ENCODE assay signal across 19 cellular contexts in the genomic region with DNA sequence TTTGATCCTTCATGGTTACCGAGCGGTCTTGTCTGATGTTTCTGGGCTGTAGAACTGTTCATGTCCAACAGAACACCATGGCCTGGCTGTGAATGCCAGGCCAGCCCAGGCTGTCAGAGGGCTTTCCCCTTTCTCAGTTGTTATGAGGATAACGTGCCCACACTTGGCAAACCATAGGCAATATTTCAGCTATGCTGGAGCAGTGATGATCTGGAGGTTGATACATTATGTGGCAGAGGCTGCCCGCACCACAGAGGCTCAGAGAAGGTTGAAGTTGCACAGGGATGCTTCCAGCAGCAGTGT.
DNase-seq lines count a peak whose midpoint lies in the region; ATAC-seq and TF ChIP-seq lines count a peak whose summit lies in the region.
"Had no signal": no experiment of that assay in that cellular context is flagged by ENCODE, and none has a peak within 500 bp of the region (broad histone marks: within the 10 kb centered on the region; RNA-seq: fewer than 3 reads in every experiment).

No MANE protein-coding gene starts in this region.

- DNase-seq in activated CD4-positive, alpha-beta T cell treated with anti-CD3 and anti-CD28 coated beads, Interleukin-2, amount 10 ng/mL, durations not matched to agents 7 days and 5 days = no peak
- no peak for DNase-seq in activated CD4-positive, alpha-beta T cell treated with anti-CD3 and anti-CD28 coated beads for 4 hours
- no peak for DNase-seq in CD4-positive, CD25-positive, alpha-beta regulatory T cell
- DNase-seq in T-helper 17 cell (no peak), GOT3 (lab: John Stamatoyannopoulos, UW) (no peak)
- DNase-seq in naive thymus-derived CD4-positive, alpha-beta T cell = no peak
- DNase-seq in stimulated activated naive CD4-positive, alpha-beta T cell (lab: John Stamatoyannopoulos, UW) = no peak
- DNase-seq: 8988T, DMS153, GF-D8, KBM-7, MV-4-11, NCI-H187, NCI-H2107, NCI-H510A treated with DMSO at 0.1 percent for 48 hours, NCI-H82, SHP77 had no signal

- POLR2A ChIA-PET in activated CD4-positive, alpha-beta T cell treated with anti-CD3 and anti-CD28 coated beads, Interleukin-2, amount 10 ng/mL, durations not matched to agents 7 days and 5 days (lab: Charles Lee) = no interaction called here
- POLR2A ChIA-PET in naive thymus-derived CD4-positive, alpha-beta T cell (lab: Charles Lee) = no interaction called here

- CTCF ChIA-PET in activated CD4-positive, alpha-beta T cell treated with anti-CD3 and anti-CD28 coated beads, Interleukin-2, amount 10 ng/mL, durations not matched to agents 7 days and 5 days (lab: Charles Lee) = no interaction called here
- CTCF ChIA-PET in naive thymus-derived CD4-positive, alpha-beta T cell (lab: Charles Lee) = interaction anchor here (0.6 kb wide), 1 partner anchor 264 kb away, joined by 3 read pairs; no protein-coding TSS in a partner anchor

- peaks cover 38% of the 10 kb centered on the region for H3K4me1 Mint-ChIP-seq in activated CD4-positive, alpha-beta T cell treated with anti-CD3 and anti-CD28 coated beads, Interleukin-2, amount 10 ng/mL, durations not matched to agents 7 days and 5 days
- H3K4me1 Mint-ChIP-seq in CD4-positive, CD25-positive, alpha-beta regulatory T cell = peaks cover 0 to 44% (median 22%) of the 10 kb centered on the region in 4 donors
- peaks cover 16% of the 10 kb centered on the region for H3K4me1 Mint-ChIP-seq in T-helper 17 cell
- H3K4me1 Mint-ChIP-seq in naive thymus-derived CD4-positive, alpha-beta T cell = peaks cover 12 to 53% (median 50%) of the 10 kb centered on the region in 7 donors

- peaks cover 3% of the 10 kb centered on the region for H3K36me3 Mint-ChIP-seq in activated CD4-positive, alpha-beta T cell treated with anti-CD3 and anti-CD28 coated beads, Interleukin-2, amount 10 ng/mL, durations not matched to agents 7 days and 5 days (ENCODE audit: low read depth)
- no peaks in the 10 kb centered on the region for H3K36me3 Mint-ChIP-seq in CD4-positive, CD25-positive, alpha-beta regulatory T cell
- H3K36me3 Mint-ChIP-seq in T-helper 17 cell (ENCODE audit: low read depth) = no peaks in the 10 kb centered on the region
- H3K36me3 Mint-ChIP-seq in naive thymus-derived CD4-positive, alpha-beta T cell = peaks cover 0 to 5% (median 0%) of the 10 kb centered on the region in 5 donors

- H3K27me3 Mint-ChIP-seq in activated CD4-positive, alpha-beta T cell treated with anti-CD3 and anti-CD28 coated beads, Interleukin-2, amount 10 ng/mL, durations not matched to agents 7 days and 5 days = no peaks in the 10 kb centered on the region
- H3K27me3 Mint-ChIP-seq in CD4-positive, CD25-positive, alpha-beta regulatory T cell = peaks cover 5% of the 10 kb centered on the region
- H3K27me3 Mint-ChIP-seq in T-helper 17 cell = no peaks in the 10 kb centered on the region
- peaks cover 0 to 19% (median 0%) of the 10 kb centered on the region in 5 donors for H3K27me3 Mint-ChIP-seq in naive thymus-derived CD4-positive, alpha-beta T cell

- ATAC-seq in CD4-positive, CD25-positive, alpha-beta regulatory T cell (ENCODE audit: low read depth in 2 of 2) = no peak
- no peak for ATAC-seq in T-helper 17 cell
- ATAC-seq in naive thymus-derived CD4-positive, alpha-beta T cell = no peak
- ATAC-seq in SK-N-SH treated with all-trans-retinoic acid at 6 μM for 48 hours = no peak
- ATAC-seq: HepG2 had no signal

- no peaks in the 10 kb centered on the region for H3K36me3 ChIP-seq in CD4-positive, CD25-positive, alpha-beta regulatory T cell (ENCODE audit: control insufficient read depth, insufficient read depth, low read length)
- H3K36me3 ChIP-seq in naive thymus-derived CD4-positive, alpha-beta T cell (ENCODE audit: control insufficient read depth in 2 of 3, insufficient read depth in 3 of 3, low read length in 3 of 3) = no peaks in the 10 kb centered on the region

- no peaks in the 10 kb centered on the region for H3K9me3 ChIP-seq in CD4-positive, CD25-positive, alpha-beta regulatory T cell (ENCODE audit: control insufficient read depth in 2 of 2, low read length in 2 of 2)
- no peaks in the 10 kb centered on the region for H3K9me3 ChIP-seq in T-helper 17 cell (ENCODE audit: control insufficient read depth, low read length, poor library complexity, severe bottlenecking)
- no peaks in the 10 kb centered on the region for H3K9me3 ChIP-seq in naive thymus-derived CD4-positive, alpha-beta T cell (ENCODE audit: control insufficient read depth in 2 of 3, low read length in 3 of 3)

- no peak overlapping the region for H3K4me3 ChIP-seq in CD4-positive, CD25-positive, alpha-beta regulatory T cell (ENCODE audit: low read depth, low read length)
- H3K4me3 ChIP-seq in naive thymus-derived CD4-positive, alpha-beta T cell (ENCODE audit: low read length) = no peak overlapping the region

- intact Hi-C loops in naive thymus-derived CD4-positive, alpha-beta T cell (cut with micrococcal nuclease) = no loop called here

- H3K27ac Mint-ChIP-seq in activated CD4-positive, alpha-beta T cell treated with anti-CD3 and anti-CD28 coated beads, Interleukin-2, amount 10 ng/mL, durations not matched to agents 7 days and 5 days = peak overlapping the region; percentile 44
- peak overlapping the region in 2 of 3 donors; percentile 3 to 43 for H3K27ac Mint-ChIP-seq in CD4-positive, CD25-positive, alpha-beta regulatory T cell
- peak overlapping the region; percentile 6 for H3K27ac Mint-ChIP-seq in T-helper 17 cell
- peak overlapping the region in 6 of 9 donors; percentile 47 to 91 (median 71) for H3K27ac Mint-ChIP-seq in naive thymus-derived CD4-positive, alpha-beta T cell

- peaks cover 24% of the 10 kb centered on the region for H3K4me1 ChIP-seq in CD4-positive, CD25-positive, alpha-beta regulatory T cell (ENCODE audit: control insufficient read depth, insufficient read depth, low read length, poor library complexity, severe bottlenecking)
- H3K4me1 ChIP-seq in naive thymus-derived CD4-positive, alpha-beta T cell (ENCODE audit: control insufficient read depth in 2 of 2, insufficient read depth in 2 of 2, low read length in 2 of 2) = peaks cover 27 to 46% of the 10 kb centered on the region in 2 donors

- H3K27ac ChIP-seq in CD4-positive, CD25-positive, alpha-beta regulatory T cell (ENCODE audit: insufficient read depth, low read length, poor library complexity, severe bottlenecking) = no peak overlapping the region
- no peak overlapping the region for H3K27ac ChIP-seq in naive thymus-derived CD4-positive, alpha-beta T cell (ENCODE audit: low read depth, low read length)

- no peaks in the 10 kb centered on the region for H3K27me3 ChIP-seq in CD4-positive, CD25-positive, alpha-beta regulatory T cell (ENCODE audit: control insufficient read depth, insufficient read depth, low read length)
- H3K27me3 ChIP-seq in naive thymus-derived CD4-positive, alpha-beta T cell (ENCODE audit: control insufficient read depth in 2 of 2, insufficient read depth in 2 of 2, low read length in 2 of 2) = no peaks in the 10 kb centered on the region

- no peak overlapping the region for H3K4me3 Mint-ChIP-seq in activated CD4-positive, alpha-beta T cell treated with anti-CD3 and anti-CD28 coated beads, Interleukin-2, amount 10 ng/mL, durations not matched to agents 7 days and 5 days
- no peak overlapping the region for H3K4me3 Mint-ChIP-seq in CD4-positive, CD25-positive, alpha-beta regulatory T cell
- no peak overlapping the region for H3K4me3 Mint-ChIP-seq in T-helper 17 cell
- H3K4me3 Mint-ChIP-seq in naive thymus-derived CD4-positive, alpha-beta T cell = peak overlapping the region in 2 of 10 donors; percentile 3 to 10

- H3K9me3 Mint-ChIP-seq in activated CD4-positive, alpha-beta T cell treated with anti-CD3 and anti-CD28 coated beads, Interleukin-2, amount 10 ng/mL, durations not matched to agents 7 days and 5 days = no peaks in the 10 kb centered on the region
- peaks cover 0 to 2% (median 0%) of the 10 kb centered on the region in 7 donors for H3K9me3 Mint-ChIP-seq in CD4-positive, CD25-positive, alpha-beta regulatory T cell
- H3K9me3 Mint-ChIP-seq in naive thymus-derived CD4-positive, alpha-beta T cell = no peaks in the 10 kb centered on the region

TF ChIP-seq in SK-N-SH treated with all-trans-retinoic acid at 6 μM for 48 hours, 23 proteins besides CTCF, POLR2A, EP300 and RAD21:
- TF ChIP-seq GLIS3 (CRISPR knock-in tag; IDR thresholded peaks at IDR 0.05) = no peak
- no peak for TF ChIP-seq TCF4 (CRISPR knock-in tag; IDR thresholded peaks at IDR 0.05; ENCODE audit: borderline replicate concordance)
- TF ChIP-seq CSDC2 (CRISPR knock-in tag; IDR thresholded peaks at IDR 0.05) = no peak
- TF ChIP-seq BACH2 (CRISPR knock-in tag; IDR thresholded peaks at IDR 0.05; ENCODE audit: borderline replicate concordance) = no peak
- TF ChIP-seq SNAI2 (CRISPR knock-in tag; IDR thresholded peaks at IDR 0.05) = no peak
- no peak for TF ChIP-seq OSR1 (CRISPR knock-in tag; IDR thresholded peaks at IDR 0.05)
- no peak for TF ChIP-seq TOX (CRISPR knock-in tag; IDR thresholded peaks at IDR 0.05; ENCODE audit: borderline replicate concordance)
- no peak for TF ChIP-seq ISL1 (CRISPR knock-in tag; IDR thresholded peaks at IDR 0.05)
- TF ChIP-seq ESRRG (CRISPR knock-in tag; IDR thresholded peaks at IDR 0.05) = no peak
- TF ChIP-seq PPARA (CRISPR knock-in tag; IDR thresholded peaks at IDR 0.05; ENCODE audit: borderline replicate concordance) = no peak
- TF ChIP-seq, protein P1, sequence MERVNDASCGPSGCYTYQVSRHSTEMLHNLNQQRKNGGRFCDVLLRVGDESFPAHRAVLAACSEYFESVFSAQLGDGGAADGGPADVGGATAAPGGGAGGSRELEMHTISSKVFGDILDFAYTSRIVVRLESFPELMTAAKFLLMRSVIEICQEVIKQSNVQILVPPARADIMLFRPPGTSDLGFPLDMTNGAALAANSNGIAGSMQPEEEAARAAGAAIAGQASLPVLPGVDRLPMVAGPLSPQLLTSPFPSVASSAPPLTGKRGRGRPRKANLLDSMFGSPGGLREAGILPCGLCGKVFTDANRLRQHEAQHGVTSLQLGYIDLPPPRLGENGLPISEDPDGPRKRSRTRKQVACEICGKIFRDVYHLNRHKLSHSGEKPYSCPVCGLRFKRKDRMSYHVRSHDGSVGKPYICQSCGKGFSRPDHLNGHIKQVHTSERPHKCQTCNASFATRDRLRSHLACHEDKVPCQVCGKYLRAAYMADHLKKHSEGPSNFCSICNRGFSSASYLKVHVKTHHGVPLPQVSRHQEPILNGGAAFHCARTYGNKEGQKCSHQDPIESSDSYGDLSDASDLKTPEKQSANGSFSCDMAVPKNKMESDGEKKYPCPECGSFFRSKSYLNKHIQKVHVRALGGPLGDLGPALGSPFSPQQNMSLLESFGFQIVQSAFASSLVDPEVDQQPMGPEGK (CRISPR knock-in tag; IDR thresholded peaks at IDR 0.05; ENCODE audit: borderline replicate concordance) = no peak

Comparison
In these comparisons a context has a peak if more than half of its experiments do, and no peak if none do; other contexts are left out.
1. H3K27ac Mint-ChIP-seq: peak in every context shown above with its lines; median percentile 71 in naive thymus-derived CD4-positive, alpha-beta T cell; 44 in activated CD4-positive, alpha-beta T cell treated with anti-CD3 and anti-CD28 coated beads, Interleukin-2, amount 10 ng/mL, durations not matched to agents 7 days and 5 days; 23 in CD4-positive, CD25-positive, alpha-beta regulatory T cell; 6 in T-helper 17 cell.